8 cellular contexts compared by ENCODE assay signal in genomic region chr15:84715442-84716035, GRCh38. TPM values are rescaled to one million over a fixed set of nuclear protein-coding genes. Genes with fewer than 3 reads are reported as not detected.
DNase-seq lines count a peak whose midpoint lies in the region; ATAC-seq and TF ChIP-seq lines count a peak whose summit lies in the region.

No MANE protein-coding gene starts in this region.

- peaks cover 0 to 25% of the 10 kb centered on the region in 2 donors for H3K4me1 ChIP-seq in right atrium auricular region

- H3K36me3 ChIP-seq in right atrium auricular region: peaks cover 12% of the 10 kb centered on the region

- no peaks in the 10 kb centered on the region for H3K9me3 Mint-ChIP-seq in activated naive CD4-positive, alpha-beta T cell treated with anti-CD3 and anti-CD28 coated beads, Interleukin-2, amount 50 U/mL, for 24 hours

- CTCF ChIA-PET in AG04449 (lab: Yijun Ruan, JAX): interaction anchor here (1.0 to 2.1 kb wide), 4 partner anchors 10 to 60 kb away, joined by 3 to 11 read pairs (median 6); partner anchors contain the start of gene NMB

- H3K27me3 ChIP-seq in right atrium auricular region: no peaks in the 10 kb centered on the region

- peak overlapping the region; percentile 94 for H3K4me3 Mint-ChIP-seq in activated naive CD4-positive, alpha-beta T cell treated with anti-CD3 and anti-CD28 coated beads, Interleukin-2, amount 50 U/mL, for 24 hours

- peak; percentile 3 for ATAC-seq in GM19438 (IDR thresholded peaks at IDR 0.05; ENCODE audit: low read depth, unreplicated experiment)

- peak overlapping the region; percentile 97 for H3K27ac Mint-ChIP-seq in activated naive CD4-positive, alpha-beta T cell treated with anti-CD3 and anti-CD28 coated beads, Interleukin-2, amount 50 U/mL, for 24 hours

- H3K4me1 Mint-ChIP-seq in activated naive CD4-positive, alpha-beta T cell treated with anti-CD3 and anti-CD28 coated beads, Interleukin-2, amount 50 U/mL, for 24 hours: peaks cover 50% of the 10 kb centered on the region

- no peaks in the 10 kb centered on the region for H3K27me3 Mint-ChIP-seq in activated naive CD4-positive, alpha-beta T cell treated with anti-CD3 and anti-CD28 coated beads, Interleukin-2, amount 50 U/mL, for 24 hours

- TF ChIP-seq CTCF in AG04449 (IDR thresholded peaks at IDR 0.05; ENCODE audit: insufficient read depth, low read length, missing control alignments) (no peak), right atrium auricular region (IDR thresholded peaks at IDR 0.05) (no peak)

- H3K27ac ChIP-seq in right atrium auricular region: peak overlapping the region; percentile 93 to 94

- no peaks in the 10 kb centered on the region for H3K9me3 ChIP-seq in right atrium auricular region

- H3K36me3 Mint-ChIP-seq in activated naive CD4-positive, alpha-beta T cell treated with anti-CD3 and anti-CD28 coated beads, Interleukin-2, amount 50 U/mL, for 24 hours: peaks cover 3% of the 10 kb centered on the region

- no peak for DNase-seq in AG04449 (ENCODE audit: low read depth, low spot score)
- peak; percentile 48 for DNase-seq in NCI-H2171 treated with DMSO at 0.1 percent for 48 hours (lab: John Stamatoyannopoulos, UW)
- DNase-seq in right atrium auricular region (ENCODE audit: low spot score): no peak
- DNase-seq in pulmonary artery endothelial cell (ENCODE audit: low read depth, low spot score): peak; percentile 7
- DNase-seq in SKM-1 treated with dmso at 0.1 percent for 144 hours (lab: John Stamatoyannopoulos, UW; ENCODE audit: unreplicated experiment): no peak
- no peak for DNase-seq in 8988T

- H3K4me3 ChIP-seq in AG04449 (ENCODE audit: low read depth, low read length) (peak overlapping the region; percentile 97), right atrium auricular region (peak overlapping the region; percentile 80 to 91)

- POLR2A ChIA-PET in AG04449 (lab: Yijun Ruan, JAX): interaction anchor here (0.6 to 2.0 kb wide), 12 partner anchors 9 to 197 kb away, joined by 3 to 18 read pairs (median 4); partner anchors contain the start of genes NMB and WDR73

RNA-seq across cellular contexts. Expression of gene SEC11A, which starts 0.4 kb away (rescaled TPM):
- total RNA-seq in right atrium auricular region (10 to 100 TPM; 79.7 to 81.2 TPM), pulmonary artery endothelial cell (226 and 288 TPM in 2 replicates)

RNA-seq across cellular contexts. Expression of gene ZNF592, which starts 32.9 kb away (rescaled TPM):
- 10 to 100 TPM in 1 of 2 donors, 1 to 10 TPM in 1; 9.7 to 18.4 TPM for total RNA-seq in right atrium auricular region
- 3.9 and 4.0 TPM in 2 replicates for total RNA-seq in pulmonary artery endothelial cell

RNA-seq across cellular contexts. Expression of gene NMB, which starts 57.5 kb away (rescaled TPM):
- total RNA-seq in right atrium auricular region (1 to 10 TPM; 1.0 to 6.3 TPM), pulmonary artery endothelial cell (4.9 and 7.3 TPM in 2 replicates)

Comparison
In these comparisons a context has a peak if more than half of its experiments do, and no peak if none do; other contexts are left out.
1. DNase-seq: peak in NCI-H2171 treated with DMSO at 0.1 percent for 48 hours (single experiment) and pulmonary artery endothelial cell (single experiment); none in AG04449 (single experiment), right atrium auricular region (single experiment), SKM-1 treated with dmso at 0.1 percent for 144 hours (single experiment) and 8988T (single experiment).